In genomic region chr3:100954990-100955389, GRCh38 we compare ENCODE assay signal across 13 cellular contexts. TPM values are rescaled to one million over a fixed set of nuclear protein-coding genes. Genes with fewer than 3 reads are reported as not detected.
DNase-seq lines count a peak whose midpoint lies in the region; ATAC-seq and TF ChIP-seq lines count a peak whose summit lies in the region.
"Had no signal": no experiment of that assay in that cellular context is flagged by ENCODE, and none has a peak within 500 bp of the region (broad histone marks: within the 10 kb centered on the region; RNA-seq: fewer than 3 reads in every experiment).

No MANE protein-coding gene starts in this region.

- intact Hi-C loops in activated T-helper 2 cell treated with anti-CD3 and anti-CD28 coated beads, Interferon-gamma antibody, Interleukin-2, Interleukin-4, amounts not matched to agents 10 μg/mL and 5 μg/mL and 100 μg/mL, durations not matched to agents 14 hours and 24 hours and 36 hours (cut with micrococcal nuclease): no loop called here

- H3K79me2 ChIP-seq in osteoblast (ENCODE audit: insufficient read depth, low read length): peaks cover 63% of the 10 kb centered on the region

- H3K9me3 ChIP-seq in AG04450 (ENCODE audit: control insufficient read depth, insufficient read depth, low read length): peaks cover 6% of the 10 kb centered on the region
- no peaks in the 10 kb centered on the region for H3K9me3 ChIP-seq in RWPE2 (ENCODE audit: severe bottlenecking)
- peaks cover 3% of the 10 kb centered on the region for H3K9me3 ChIP-seq in osteoblast (ENCODE audit: low read depth, low read length)
- H3K9me3 ChIP-seq: ovary had no signal

- H3K4me3 ChIP-seq in AG04450 (ENCODE audit: low read depth, low read length) (peak overlapping the region; percentile 18; the same call in 1 of the 2 replicates), RWPE2 (ENCODE audit: severe bottlenecking) (no peak overlapping the region), fibroblast of mammary gland (ENCODE audit: control insufficient read depth, low read depth, low read length) (no peak overlapping the region), osteoblast (ENCODE audit: insufficient read depth, low read length) (peak overlapping the region; percentile 6)
- H3K4me3 ChIP-seq: ovary had no signal

- H2AFZ ChIP-seq in osteoblast (ENCODE audit: low read length): no peak overlapping the region

- H3K27ac ChIP-seq in AG04450 (ENCODE audit: low read depth, low read length) (peak overlapping the region; percentile 47), RWPE2 (ENCODE audit: poor library complexity, severe bottlenecking) (peak overlapping the region; percentile 1), osteoblast (ENCODE audit: low read depth, low read length) (peak overlapping the region; percentile 93)
- H3K27ac ChIP-seq: ovary had no signal

- no peaks in the 10 kb centered on the region for H3K36me3 Mint-ChIP-seq in activated T-helper 2 cell treated with anti-CD3 and anti-CD28 coated beads, Interferon-gamma antibody, Interleukin-2, Interleukin-4, amounts not matched to agents 10 μg/mL and 5 μg/mL and 100 μg/mL, durations not matched to agents 14 hours and 24 hours and 36 hours (ENCODE audit: low read depth)

- POLR2A ChIA-PET in AG04450 (lab: Yijun Ruan, JAX): interaction anchor here (0.6 kb wide), 1 partner anchor 222 kb away, joined by 3 read pairs; no protein-coding TSS in a partner anchor

- H3K4me2 ChIP-seq in osteoblast (ENCODE audit: insufficient read depth, low read length): peak overlapping the region; percentile 57

- peak; percentile 71 for DNase-seq in AG04450 (ENCODE audit: low read depth, low spot score)
- DNase-seq in RWPE2 (ENCODE audit: low spot score): no peak
- DNase-seq in fibroblast of mammary gland (ENCODE audit: low read depth): peak; percentile 100
- DNase-seq in osteoblast (ENCODE audit: insufficient read length, low spot score, missing footprints): peak; percentile 90
- DNase-seq in activated T-helper 2 cell treated with anti-CD3 and anti-CD28 coated beads, Interferon-gamma antibody, Interleukin-2, Interleukin-4, amounts not matched to agents 10 μg/mL and 5 μg/mL and 100 μg/mL, durations not matched to agents 14 hours and 24 hours and 36 hours (ENCODE audit: low spot score): no peak
- no peak for DNase-seq in HT-29 (ENCODE audit: low spot score)
- DNase-seq in DMS79 (lab: John Stamatoyannopoulos, UW): no peak
- DNase-seq: AML-193, KBM-7, NCI-H526 had no signal

- no peaks in the 10 kb centered on the region for H3K36me3 ChIP-seq in RWPE2 (ENCODE audit: low read depth)
- no peaks in the 10 kb centered on the region for H3K36me3 ChIP-seq in osteoblast (ENCODE audit: insufficient read depth, low read length)
- H3K36me3 ChIP-seq: ovary had no signal

- H3K4me1 ChIP-seq in RWPE2 (ENCODE audit: insufficient read depth, poor library complexity, severe bottlenecking) (no peaks in the 10 kb centered on the region), osteoblast (ENCODE audit: insufficient read depth, low read length) (peaks cover 38% of the 10 kb centered on the region)

- H3K27me3 ChIP-seq in AG04450 (ENCODE audit: control insufficient read depth, insufficient read depth, low read length) (no peaks in the 10 kb centered on the region), RWPE2 (ENCODE audit: insufficient read depth, poor library complexity, severe bottlenecking) (no peaks in the 10 kb centered on the region), osteoblast (ENCODE audit: insufficient read depth, low read length) (no peaks in the 10 kb centered on the region)
- H3K27me3 ChIP-seq: ovary had no signal

- H3K9me3 Mint-ChIP-seq in activated T-helper 2 cell treated with anti-CD3 and anti-CD28 coated beads, Interferon-gamma antibody, Interleukin-2, Interleukin-4, amounts not matched to agents 10 μg/mL and 5 μg/mL and 100 μg/mL, durations not matched to agents 14 hours and 24 hours and 36 hours: peaks cover 8% of the 10 kb centered on the region

- H3K27me3 Mint-ChIP-seq in activated T-helper 2 cell treated with anti-CD3 and anti-CD28 coated beads, Interferon-gamma antibody, Interleukin-2, Interleukin-4, amounts not matched to agents 10 μg/mL and 5 μg/mL and 100 μg/mL, durations not matched to agents 14 hours and 24 hours and 36 hours (ENCODE audit: low read depth): no peaks in the 10 kb centered on the region

- no peak overlapping the region for H3K4me3 Mint-ChIP-seq in activated T-helper 2 cell treated with anti-CD3 and anti-CD28 coated beads, Interferon-gamma antibody, Interleukin-2, Interleukin-4, amounts not matched to agents 10 μg/mL and 5 μg/mL and 100 μg/mL, durations not matched to agents 14 hours and 24 hours and 36 hours (ENCODE audit: low read depth)

- CTCF ChIA-PET in AG04450 (lab: Charles Lee): interaction anchor here (0.7 kb wide), 1 partner anchor 60 kb away, joined by 4 read pairs; no protein-coding TSS in a partner anchor

- H3K4me1 Mint-ChIP-seq in activated T-helper 2 cell treated with anti-CD3 and anti-CD28 coated beads, Interferon-gamma antibody, Interleukin-2, Interleukin-4, amounts not matched to agents 10 μg/mL and 5 μg/mL and 100 μg/mL, durations not matched to agents 14 hours and 24 hours and 36 hours (ENCODE audit: low read depth): no peaks in the 10 kb centered on the region

- ATAC-seq in RWPE2 (ENCODE audit: low read depth): peak; percentile 73
- no peak for ATAC-seq in HG03469 (IDR thresholded peaks at IDR 0.05; ENCODE audit: unreplicated experiment)

- TF ChIP-seq CTCF in AG04450 (IDR thresholded peaks at IDR 0.05; ENCODE audit: low read depth, low read length): no peak
- no peak for TF ChIP-seq CTCF in RWPE2 (IDR thresholded peaks at IDR 0.05; ENCODE audit: poor library complexity, severe bottlenecking)
- TF ChIP-seq CTCF in fibroblast of mammary gland (conservative IDR thresholded peaks at IDR 0.05; ENCODE audit: control insufficient read depth, insufficient read depth, low read depth, low read length): no peak
- no peak for TF ChIP-seq CTCF in osteoblast (IDR thresholded peaks at IDR 0.05; ENCODE audit: extremely low read depth, low read depth, low read length)

- no peak overlapping the region for H3K27ac Mint-ChIP-seq in activated T-helper 2 cell treated with anti-CD3 and anti-CD28 coated beads, Interferon-gamma antibody, Interleukin-2, Interleukin-4, amounts not matched to agents 10 μg/mL and 5 μg/mL and 100 μg/mL, durations not matched to agents 14 hours and 24 hours and 36 hours

- no peaks in the 10 kb centered on the region for H4K20me1 ChIP-seq in osteoblast (ENCODE audit: insufficient read depth, low read length)

RNA-seq across cellular contexts. Expression of gene ABI3BP, which starts 38.2 kb away (rescaled TPM):
- polyA plus RNA-seq in AG04450 (2011; rRNA removed): 5.3 and 9.3 TPM in 2 replicates
- 2.9 and 3.0 TPM in 2 replicates for polyA minus RNA-seq in AG04450 (2011; rRNA and poly(A)+ RNA removed)
- 130 and 183 TPM in 2 replicates for total RNA-seq in osteoblast
- total RNA-seq in activated T-helper 2 cell treated with anti-CD3 and anti-CD28 coated beads, Interferon-gamma antibody, Interleukin-2, Interleukin-4, amounts not matched to agents 10 μg/mL and 5 μg/mL and 100 μg/mL, durations not matched to agents 14 hours and 24 hours and 36 hours: 0.37 TPM in 1 of 2 replicates, not detected in the other
- not detected in 2 replicates for total RNA-seq in HT-29 (2014; rRNA removed; shearing (Covaris generic))
- total RNA-seq: T-helper 1 cell treated with Interleukin-12 subunit alpha and Interleukin-12 subunit beta and Interleukin-4 antibody, amounts not matched to agents 30 ng/mL and 1 ng/mL, for 36 hours had no signal

Comparison
In these comparisons a context has a peak if more than half of its experiments do, and no peak if none do; other contexts are left out.
1. DNase-seq: peak in AG04450 (single experiment), fibroblast of mammary gland (single experiment) and osteoblast (single experiment); none in RWPE2 (single experiment), activated T-helper 2 cell treated with anti-CD3 and anti-CD28 coated beads, Interferon-gamma antibody, Interleukin-2, Interleukin-4, amounts not matched to agents 10 μg/mL and 5 μg/mL and 100 μg/mL, durations not matched to agents 14 hours and 24 hours and 36 hours (single experiment), HT-29 (single experiment) and DMS79 (single experiment).
2. H3K27ac ChIP-seq: peak in every context shown above with its lines; median percentile 93 in osteoblast; 47 in AG04450; 1 in RWPE2.
3. H3K4me3 ChIP-seq: peak in AG04450 (single experiment) and osteoblast (single experiment); none in RWPE2 (single experiment) and fibroblast of mammary gland (single experiment).
4. RNA of gene ABI3BP, which starts 38.2 kb away (total RNA-seq): 130 to 183 TPM in osteoblast; 0.37 TPM in activated T-helper 2 cell treated with anti-CD3 and anti-CD28 coated beads, Interferon-gamma antibody, Interleukin-2, Interleukin-4, amounts not matched to agents 10 μg/mL and 5 μg/mL and 100 μg/mL, durations not matched to agents 14 hours and 24 hours and 36 hours and not detected in HT-29; every median in the first group is over 10 times any median in the second.